1 cellular context compared by ENCODE assay signal in the genomic region with DNA sequence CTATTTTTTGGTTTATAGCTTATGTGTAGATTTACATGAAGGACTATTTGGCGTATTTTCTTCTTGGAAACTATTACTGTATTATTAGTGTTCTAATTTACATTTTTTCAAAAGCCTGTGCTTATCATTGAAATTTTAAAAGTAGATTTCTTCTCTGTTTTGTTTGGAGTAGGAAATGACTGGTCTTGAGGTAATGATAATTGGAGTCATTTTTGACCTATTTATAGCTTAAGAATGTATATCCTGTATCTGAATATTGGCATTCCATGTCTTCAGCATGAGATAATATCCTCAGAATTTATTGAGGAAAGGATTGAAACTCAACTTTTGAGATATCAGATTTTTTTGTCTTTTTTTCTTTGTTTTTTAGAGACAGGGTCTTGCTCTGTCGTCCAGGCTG.
TF ChIP-seq lines count a peak whose summit lies in the region.

No MANE protein-coding gene starts in this region.

TF ChIP-seq in GM23338, 12 proteins besides CTCF, POLR2A, EP300 and RAD21 (continued from another document):
- no peak for TF ChIP-seq NANOG (IDR thresholded peaks at IDR 0.05; ENCODE audit: borderline replicate concordance)
- TF ChIP-seq, protein P1, sequence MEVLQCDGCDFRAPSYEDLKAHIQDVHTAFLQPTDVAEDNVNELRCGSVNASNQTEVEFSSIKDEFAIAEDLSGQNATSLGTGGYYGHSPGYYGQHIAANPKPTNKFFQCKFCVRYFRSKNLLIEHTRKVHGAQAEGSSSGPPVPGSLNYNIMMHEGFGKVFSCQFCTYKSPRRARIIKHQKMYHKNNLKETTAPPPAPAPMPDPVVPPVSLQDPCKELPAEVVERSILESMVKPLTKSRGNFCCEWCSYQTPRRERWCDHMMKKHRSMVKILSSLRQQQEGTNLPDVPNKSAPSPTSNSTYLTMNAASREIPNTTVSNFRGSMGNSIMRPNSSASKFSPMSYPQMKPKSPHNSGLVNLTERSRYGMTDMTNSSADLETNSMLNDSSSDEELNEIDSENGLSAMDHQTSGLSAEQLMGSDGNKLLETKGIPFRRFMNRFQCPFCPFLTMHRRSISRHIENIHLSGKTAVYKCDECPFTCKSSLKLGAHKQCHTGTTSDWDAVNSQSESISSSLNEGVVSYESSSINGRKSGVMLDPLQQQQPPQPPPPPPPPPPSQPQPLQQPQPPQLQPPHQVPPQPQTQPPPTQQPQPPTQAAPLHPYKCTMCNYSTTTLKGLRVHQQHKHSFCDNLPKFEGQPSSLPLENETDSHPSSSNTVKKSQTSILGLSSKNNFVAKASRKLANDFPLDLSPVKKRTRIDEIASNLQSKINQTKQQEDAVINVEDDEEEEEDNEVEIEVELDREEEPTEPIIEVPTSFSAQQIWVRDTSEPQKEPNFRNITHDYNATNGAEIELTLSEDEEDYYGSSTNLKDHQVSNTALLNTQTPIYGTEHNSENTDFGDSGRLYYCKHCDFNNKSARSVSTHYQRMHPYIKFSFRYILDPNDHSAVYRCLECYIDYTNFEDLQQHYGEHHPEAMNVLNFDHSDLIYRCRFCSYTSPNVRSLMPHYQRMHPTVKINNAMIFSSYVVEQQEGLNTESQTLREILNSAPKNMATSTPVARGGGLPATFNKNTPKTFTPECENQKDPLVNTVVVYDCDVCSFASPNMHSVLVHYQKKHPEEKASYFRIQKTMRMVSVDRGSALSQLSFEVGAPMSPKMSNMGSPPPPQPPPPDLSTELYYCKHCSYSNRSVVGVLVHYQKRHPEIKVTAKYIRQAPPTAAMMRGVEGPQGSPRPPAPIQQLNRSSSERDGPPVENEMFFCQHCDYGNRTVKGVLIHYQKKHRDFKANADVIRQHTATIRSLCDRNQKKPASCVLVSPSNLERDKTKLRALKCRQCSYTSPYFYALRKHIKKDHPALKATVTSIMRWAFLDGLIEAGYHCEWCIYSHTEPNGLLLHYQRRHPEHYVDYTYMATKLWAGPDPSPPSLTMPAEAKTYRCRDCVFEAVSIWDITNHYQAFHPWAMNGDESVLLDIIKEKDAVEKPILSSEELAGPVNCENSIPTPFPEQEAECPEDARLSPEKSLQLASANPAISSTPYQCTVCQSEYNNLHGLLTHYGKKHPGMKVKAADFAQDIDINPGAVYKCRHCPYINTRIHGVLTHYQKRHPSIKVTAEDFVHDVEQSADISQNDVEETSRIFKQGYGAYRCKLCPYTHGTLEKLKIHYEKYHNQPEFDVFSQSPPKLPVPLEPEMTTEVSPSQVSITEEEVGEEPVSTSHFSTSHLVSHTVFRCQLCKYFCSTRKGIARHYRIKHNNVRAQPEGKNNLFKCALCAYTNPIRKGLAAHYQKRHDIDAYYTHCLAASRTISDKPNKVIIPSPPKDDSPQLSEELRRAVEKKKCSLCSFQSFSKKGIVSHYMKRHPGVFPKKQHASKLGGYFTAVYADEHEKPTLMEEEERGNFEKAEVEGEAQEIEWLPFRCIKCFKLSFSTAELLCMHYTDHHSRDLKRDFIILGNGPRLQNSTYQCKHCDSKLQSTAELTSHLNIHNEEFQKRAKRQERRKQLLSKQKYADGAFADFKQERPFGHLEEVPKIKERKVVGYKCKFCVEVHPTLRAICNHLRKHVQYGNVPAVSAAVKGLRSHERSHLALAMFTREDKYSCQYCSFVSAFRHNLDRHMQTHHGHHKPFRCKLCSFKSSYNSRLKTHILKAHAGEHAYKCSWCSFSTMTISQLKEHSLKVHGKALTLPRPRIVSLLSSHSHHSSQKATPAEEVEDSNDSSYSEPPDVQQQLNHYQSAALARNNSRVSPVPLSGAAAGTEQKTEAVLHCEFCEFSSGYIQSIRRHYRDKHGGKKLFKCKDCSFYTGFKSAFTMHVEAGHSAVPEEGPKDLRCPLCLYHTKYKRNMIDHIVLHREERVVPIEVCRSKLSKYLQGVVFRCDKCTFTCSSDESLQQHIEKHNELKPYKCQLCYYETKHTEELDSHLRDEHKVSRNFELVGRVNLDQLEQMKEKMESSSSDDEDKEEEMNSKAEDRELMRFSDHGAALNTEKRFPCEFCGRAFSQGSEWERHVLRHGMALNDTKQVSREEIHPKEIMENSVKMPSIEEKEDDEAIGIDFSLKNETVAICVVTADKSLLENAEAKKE (CRISPR knock-in tag; IDR thresholded peaks at IDR 0.05) = no peak
- TF ChIP-seq, protein P2, sequence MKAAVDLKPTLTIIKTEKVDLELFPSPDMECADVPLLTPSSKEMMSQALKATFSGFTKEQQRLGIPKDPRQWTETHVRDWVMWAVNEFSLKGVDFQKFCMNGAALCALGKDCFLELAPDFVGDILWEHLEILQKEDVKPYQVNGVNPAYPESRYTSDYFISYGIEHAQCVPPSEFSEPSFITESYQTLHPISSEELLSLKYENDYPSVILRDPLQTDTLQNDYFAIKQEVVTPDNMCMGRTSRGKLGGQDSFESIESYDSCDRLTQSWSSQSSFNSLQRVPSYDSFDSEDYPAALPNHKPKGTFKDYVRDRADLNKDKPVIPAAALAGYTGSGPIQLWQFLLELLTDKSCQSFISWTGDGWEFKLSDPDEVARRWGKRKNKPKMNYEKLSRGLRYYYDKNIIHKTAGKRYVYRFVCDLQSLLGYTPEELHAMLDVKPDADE (IDR thresholded peaks at IDR 0.05) = no peak
- TF ChIP-seq, protein P3, sequence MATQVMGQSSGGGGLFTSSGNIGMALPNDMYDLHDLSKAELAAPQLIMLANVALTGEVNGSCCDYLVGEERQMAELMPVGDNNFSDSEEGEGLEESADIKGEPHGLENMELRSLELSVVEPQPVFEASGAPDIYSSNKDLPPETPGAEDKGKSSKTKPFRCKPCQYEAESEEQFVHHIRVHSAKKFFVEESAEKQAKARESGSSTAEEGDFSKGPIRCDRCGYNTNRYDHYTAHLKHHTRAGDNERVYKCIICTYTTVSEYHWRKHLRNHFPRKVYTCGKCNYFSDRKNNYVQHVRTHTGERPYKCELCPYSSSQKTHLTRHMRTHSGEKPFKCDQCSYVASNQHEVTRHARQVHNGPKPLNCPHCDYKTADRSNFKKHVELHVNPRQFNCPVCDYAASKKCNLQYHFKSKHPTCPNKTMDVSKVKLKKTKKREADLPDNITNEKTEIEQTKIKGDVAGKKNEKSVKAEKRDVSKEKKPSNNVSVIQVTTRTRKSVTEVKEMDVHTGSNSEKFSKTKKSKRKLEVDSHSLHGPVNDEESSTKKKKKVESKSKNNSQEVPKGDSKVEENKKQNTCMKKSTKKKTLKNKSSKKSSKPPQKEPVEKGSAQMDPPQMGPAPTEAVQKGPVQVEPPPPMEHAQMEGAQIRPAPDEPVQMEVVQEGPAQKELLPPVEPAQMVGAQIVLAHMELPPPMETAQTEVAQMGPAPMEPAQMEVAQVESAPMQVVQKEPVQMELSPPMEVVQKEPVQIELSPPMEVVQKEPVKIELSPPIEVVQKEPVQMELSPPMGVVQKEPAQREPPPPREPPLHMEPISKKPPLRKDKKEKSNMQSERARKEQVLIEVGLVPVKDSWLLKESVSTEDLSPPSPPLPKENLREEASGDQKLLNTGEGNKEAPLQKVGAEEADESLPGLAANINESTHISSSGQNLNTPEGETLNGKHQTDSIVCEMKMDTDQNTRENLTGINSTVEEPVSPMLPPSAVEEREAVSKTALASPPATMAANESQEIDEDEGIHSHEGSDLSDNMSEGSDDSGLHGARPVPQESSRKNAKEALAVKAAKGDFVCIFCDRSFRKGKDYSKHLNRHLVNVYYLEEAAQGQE (IDR thresholded peaks at IDR 0.05; ENCODE audit: unreplicated experiment) = no peak
